Comparison of ENCODE assay signal across 10 cellular contexts in genomic region chr11:86592047-86592564, GRCh38.
DNase-seq lines count a peak whose midpoint lies in the region; ATAC-seq, FAIRE-seq and TF ChIP-seq lines count a peak whose summit lies in the region.
"Had no signal": no experiment of that assay in that cellular context is flagged by ENCODE, and none has a peak within 500 bp of the region (broad histone marks: within the 10 kb centered on the region; RNA-seq: fewer than 3 reads in every experiment).

No MANE protein-coding gene starts in this region.

- TF ChIP-seq EP300 in transverse colon (IDR thresholded peaks at IDR 0.05; ENCODE audit: low read depth): no peak

- TF ChIP-seq CTCF in PC-9 (conservative IDR thresholded peaks at IDR 0.05) (no peak), fibroblast of villous mesenchyme (IDR thresholded peaks at IDR 0.05; ENCODE audit: insufficient read depth, low read depth, low read length) (no peak), transverse colon (IDR thresholded peaks at IDR 0.05) (no peak)

- POLR2A ChIA-PET in PC-9 (lab: Charles Lee; ENCODE audit: unreplicated experiment): interaction anchor here (0.5 to 0.7 kb wide), 6 partner anchors 19 to 207 kb away, joined by 3 to 12 read pairs (median 6); no protein-coding TSS in a partner anchor

- H3K79me2 ChIP-seq in PC-9 (ENCODE audit: low read depth): peaks cover 14% of the 10 kb centered on the region; the same call in 1 of the 2 replicates

- no peaks in the 10 kb centered on the region for H3K36me3 ChIP-seq in PC-9 (ENCODE audit: low read depth)
- H3K36me3 ChIP-seq in transverse colon: no peaks in the 10 kb centered on the region

- FAIRE-seq in GM12891 (lab: Jason Lieb, UNC): no peak

- H3K27me3 Mint-ChIP-seq in activated naive CD4-positive, alpha-beta T cell treated with anti-CD3 and anti-CD28 coated beads for 36 hours (ENCODE audit: low read depth): no peaks in the 10 kb centered on the region
- H3K27me3 Mint-ChIP-seq: brain had no signal

- H3K27me3 ChIP-seq in PC-9 (ENCODE audit: insufficient read depth, low read depth): no peaks in the 10 kb centered on the region
- H3K27me3 ChIP-seq in transverse colon: no peaks in the 10 kb centered on the region

- BruUV-seq in PC-9 (replicated peaks; lab: Mats Ljungman, UMichigan): TSS peak; percentile 74

- no peak for DNase-seq in activated naive CD4-positive, alpha-beta T cell treated with anti-CD3 and anti-CD28 coated beads for 36 hours
- DNase-seq in activated naive CD4-positive, alpha-beta T cell treated with Interleukin-2 at 50 U/mL for 16 hours: no peak
- DNase-seq in PC-9 (peak; percentile 17 to 98), fibroblast of villous mesenchyme (ENCODE audit: low read depth) (peak; percentile 77), transverse colon (no peak), left ventricle myocardium superior (no peak), COLO829 (ENCODE audit: low spot score) (no peak), GM12891 (ENCODE audit: insufficient read length, low spot score) (no peak)

- CTCF ChIA-PET in activated naive CD4-positive, alpha-beta T cell treated with anti-CD3 and anti-CD28 coated beads for 36 hours (lab: Charles Lee): interaction anchor here (0.6 to 6.5 kb wide), 5 partner anchors 15 to 135 kb away, joined by 3 to 46 read pairs (median 4); no protein-coding TSS in a partner anchor
- CTCF ChIA-PET in PC-9 (lab: Charles Lee): interaction anchor here (0.6 to 1.1 kb wide), 4 partner anchors 95 to 149 kb away, joined by 3 read pairs; no protein-coding TSS in a partner anchor

- in situ Hi-C loops in transverse colon (cut with MboI; ENCODE audit: low pct_ligation_motif_present in 1 of 4, low pct_unique_long_range_greater_than_20kb in 1 of 4, low sequenced_read_pairs in 3 of 4): no loop called here

- H3K9me3 ChIP-seq in PC-9 (ENCODE audit: insufficient read depth, low read depth): 0 out of 2 replicates have a peak, but pooled peaks cover 3% of the 10 kb centered on the region
- H3K9me3 ChIP-seq in transverse colon: no peaks in the 10 kb centered on the region

- peaks cover 4% of the 10 kb centered on the region for H3K9me3 Mint-ChIP-seq in activated naive CD4-positive, alpha-beta T cell treated with anti-CD3 and anti-CD28 coated beads for 36 hours

- H4K20me1 ChIP-seq in PC-9 (ENCODE audit: insufficient read depth): no peaks in the 10 kb centered on the region

- 0 to 43% methylated on average over 1 of the region's 1 CpG for WGBS in transverse colon (ENCODE audit: low coverage in 1 of 2), 2 donors

- H3K4me1 ChIP-seq in PC-9 (replicated peaks; ENCODE audit: insufficient read depth): peaks cover 66% of the 10 kb centered on the region
- H3K4me1 ChIP-seq in transverse colon: peaks cover 7 to 28% (median 12%) of the 10 kb centered on the region in 4 donors

- no peak overlapping the region for H2AFZ ChIP-seq in PC-9

- no peak for ATAC-seq in left ventricle myocardium superior

- no peak for TF ChIP-seq POLR2A in transverse colon (IDR thresholded peaks at IDR 0.05)
- TF ChIP-seq POLR2A in GM12891 (IDR thresholded peaks at IDR 0.05; ENCODE audit: low read depth, low read length): no peak

- intact Hi-C loops in activated naive CD4-positive, alpha-beta T cell treated with anti-CD3 and anti-CD28 coated beads for 36 hours (cut with micrococcal nuclease): loop anchor here (1.0 to 5.0 kb wide), 11 partner anchors 47 to 1945 kb away; partner anchors contain the start of genes PICALM and TMEM126B
- intact Hi-C loops in PC-9 (cut with micrococcal nuclease; ENCODE audit: unreplicated experiment): loop anchor here (1.0 to 5.0 kb wide), 6 partner anchors 68 to 324 kb away; partner anchors contain the start of gene ME3
- intact Hi-C loops in transverse colon (cut with DNase I; ENCODE audit: low total_unique reads): no loop called here
- intact Hi-C loops in left ventricle myocardium superior (cut with micrococcal nuclease): no loop called here

- H3K27ac Mint-ChIP-seq in activated naive CD4-positive, alpha-beta T cell treated with anti-CD3 and anti-CD28 coated beads for 36 hours: peak overlapping the region; percentile 86

- H3K4me1 Mint-ChIP-seq in activated naive CD4-positive, alpha-beta T cell treated with anti-CD3 and anti-CD28 coated beads for 36 hours (ENCODE audit: low read depth): peaks cover 76% of the 10 kb centered on the region

- peak overlapping the region; percentile 64 for H3K4me2 ChIP-seq in PC-9

- H3K36me3 Mint-ChIP-seq in activated naive CD4-positive, alpha-beta T cell treated with anti-CD3 and anti-CD28 coated beads for 36 hours (ENCODE audit: low read depth): peaks cover 3% of the 10 kb centered on the region
- H3K36me3 Mint-ChIP-seq: brain; CD4-positive, CD25-positive, alpha-beta regulatory T cell had no signal

- peak overlapping the region; percentile 97 for H3K27ac ChIP-seq in PC-9
- H3K27ac ChIP-seq in transverse colon: peak overlapping the region; percentile 65 to 79 (median 74)

- no peaks in the 10 kb centered on the region for H3K9me2 ChIP-seq in PC-9 (ENCODE audit: insufficient read depth)

- no peak overlapping the region for H3K4me3 Mint-ChIP-seq in activated naive CD4-positive, alpha-beta T cell treated with anti-CD3 and anti-CD28 coated beads for 36 hours
- H3K4me3 Mint-ChIP-seq: brain; CD4-positive, CD25-positive, alpha-beta regulatory T cell had no signal

- peaks cover 37% of the 10 kb centered on the region for H3F3A ChIP-seq in PC-9 (ENCODE audit: insufficient read depth, low read depth)

- H3K4me3 ChIP-seq in PC-9 (no peak overlapping the region), fibroblast of villous mesenchyme (ENCODE audit: low read depth, low read length) (no peak overlapping the region), transverse colon (no peak overlapping the region)

TF ChIP-seq in GM12891, 5 proteins besides CTCF, POLR2A, EP300 and RAD21:
- TF ChIP-seq SPI1 (IDR thresholded peaks at IDR 0.05; ENCODE audit: low read depth, low read length) (no peak), POLR2AphosphoS5 (IDR thresholded peaks at IDR 0.05; ENCODE audit: low read depth, low read length) (no peak), TAF1 (IDR thresholded peaks at IDR 0.05; ENCODE audit: low read depth, low read length) (no peak), POU2F2 (IDR thresholded peaks at IDR 0.05; ENCODE audit: low read depth, low read length) (no peak), PAX5 (IDR thresholded peaks at IDR 0.05; ENCODE audit: insufficient read depth, low read length, severe bottlenecking) (no peak)
TF ChIP-seq in GM12891: peak in this region for 0.

Comparison
In these comparisons a context has a peak if more than half of its experiments do, and no peak if none do; other contexts are left out.
1. DNase-seq: peak in PC-9 (2 of 2) and fibroblast of villous mesenchyme (single experiment); none in activated naive CD4-positive, alpha-beta T cell treated with anti-CD3 and anti-CD28 coated beads for 36 hours (single experiment), activated naive CD4-positive, alpha-beta T cell treated with Interleukin-2 at 50 U/mL for 16 hours (single experiment), transverse colon (single experiment), left ventricle myocardium superior (single experiment), COLO829 (single experiment) and GM12891 (single experiment).
2. intact Hi-C loops: an anchor here in activated naive CD4-positive, alpha-beta T cell treated with anti-CD3 and anti-CD28 coated beads for 36 hours (1.0 to 5.0 kb wide) and PC-9 (1.0 to 5.0 kb wide); none called in transverse colon and left ventricle myocardium superior.